In genomic region chr1:86548863-86549262, GRCh38 we compare ENCODE assay signal across 24 cellular contexts. TPM values are rescaled to one million over a fixed set of nuclear protein-coding genes. Genes with fewer than 3 reads are reported as not detected.
"Had no signal": no experiment of that assay in that cellular context is flagged by ENCODE, and none has a peak within 500 bp of the region (broad histone marks: within the 10 kb centered on the region; RNA-seq: fewer than 3 reads in every experiment).

No MANE protein-coding gene starts in this region.

- H3K4me3 Mint-ChIP-seq: natural killer cell treated with Interleukin-12 subunit alpha and Interleukin-12 subunit beta and Interleukin-15 and Interleukin-18, amount 100 ng/mL, for 72 hours; neural progenitor cell; stimulated activated effector memory CD8-positive, alpha-beta T cell treated with anti-CD3 and anti-CD28 coated beads, Interleukin-12 subunit alpha, Interleukin-12 subunit beta, amount 100 ng/mL, for 72 hours had no signal

- DNase-seq: cerebellar nuclear complex; effector memory CD4-positive, alpha-beta T cell; foreskin keratinocyte; hippocampal formation; nucleus accumbens; ovary; right cardiac atrium; stimulated activated CD4-positive, alpha-beta T cell treated with anti-CD3 and anti-CD28 coated beads, Interleukin-4, amount 100 ng/mL, for 1 hour; stimulated activated CD8-positive, alpha-beta memory T cell treated with anti-CD3 and anti-CD28 coated beads, Interleukin-4, amount 100 ng/mL, for 48 hours; stimulated activated naive CD8-positive, alpha-beta T cell treated with anti-CD3 and anti-CD28 coated beads, Interleukin-15, Interleukin-2, amounts not matched to agents 100 U/mL and 50 U/mL, for 24 hours; testis had no signal

- H3K4me3 ChIP-seq: coronary artery, esophagus muscularis mucosa, neural progenitor cell, ovary, smooth muscle cell, testis, tibial nerve had no signal

- H3K27ac ChIP-seq: coronary artery, esophagus muscularis mucosa, foreskin keratinocyte, neural progenitor cell, ovary, testis, tibial nerve had no signal

- H3K4me1 Mint-ChIP-seq: stimulated activated effector memory CD8-positive, alpha-beta T cell treated with anti-CD3 and anti-CD28 coated beads, Interleukin-12 subunit alpha, Interleukin-12 subunit beta, amount 100 ng/mL, for 72 hours had no signal

- H3K9me3 Mint-ChIP-seq: natural killer cell treated with Interleukin-12 subunit alpha and Interleukin-12 subunit beta and Interleukin-15 and Interleukin-18, amount 100 ng/mL, for 72 hours had no signal

- H3K27me3 ChIP-seq: esophagus muscularis mucosa, foreskin keratinocyte, neural progenitor cell, ovary, testis, tibial nerve had no signal

- H3K27ac Mint-ChIP-seq: natural killer cell treated with Interleukin-12 subunit alpha and Interleukin-12 subunit beta and Interleukin-15 and Interleukin-18, amount 100 ng/mL, for 72 hours; neural progenitor cell; progenitor cell of endocrine pancreas; stimulated activated effector memory CD8-positive, alpha-beta T cell treated with anti-CD3 and anti-CD28 coated beads, Interleukin-12 subunit alpha, Interleukin-12 subunit beta, amount 100 ng/mL, for 72 hours had no signal

- H3K4me1 ChIP-seq: esophagus muscularis mucosa, foreskin keratinocyte, neural progenitor cell, testis, tibial nerve had no signal

- H3K27me3 Mint-ChIP-seq: progenitor cell of endocrine pancreas had no signal

- H3K36me3 Mint-ChIP-seq: natural killer cell treated with Interleukin-12 subunit alpha and Interleukin-12 subunit beta and Interleukin-15 and Interleukin-18, amount 100 ng/mL, for 72 hours; neural progenitor cell; stimulated activated effector memory CD8-positive, alpha-beta T cell treated with anti-CD3 and anti-CD28 coated beads, Interleukin-12 subunit alpha, Interleukin-12 subunit beta, amount 100 ng/mL, for 72 hours had no signal

- H3K36me3 ChIP-seq: esophagus muscularis mucosa, neural progenitor cell, ovary, tibial nerve had no signal

- H3K4me2 ChIP-seq: neural progenitor cell, smooth muscle cell had no signal

- H3K9me3 ChIP-seq: esophagus muscularis mucosa, ovary, testis had no signal

- H3K9ac ChIP-seq: neural progenitor cell had no signal

- ATAC-seq: foreskin keratinocyte; natural killer cell treated with Interleukin-12 subunit alpha and Interleukin-12 subunit beta and Interleukin-15 and Interleukin-18, amount 100 ng/mL, for 72 hours; right cardiac atrium; stimulated activated effector memory CD8-positive, alpha-beta T cell treated with anti-CD3 and anti-CD28 coated beads, Interleukin-12 subunit alpha, Interleukin-12 subunit beta, amount 100 ng/mL, for 72 hours; stimulated activated naive CD8-positive, alpha-beta T cell treated with anti-CD3 and anti-CD28 coated beads, Interleukin-15, Interleukin-2, amounts not matched to agents 100 U/mL and 50 U/mL, for 24 hours had no signal

RNA-seq across cellular contexts. Expression of gene CLCA4, which starts 2.0 kb away (rescaled TPM):
- total RNA-seq: dermis microvascular lymphatic vessel endothelial cell; foreskin keratinocyte; kidney epithelial cell; liver; lung microvascular endothelial cell; mesenteric fat pad; natural killer cell treated with Interleukin-12 subunit alpha and Interleukin-12 subunit beta and Interleukin-15 and Interleukin-18, amount 100 ng/mL, for 72 hours; progenitor cell of endocrine pancreas; smooth muscle cell; tibial nerve had no signal
- polyA plus RNA-seq: ovary, smooth muscle cell had no signal
